In the genomic region with DNA sequence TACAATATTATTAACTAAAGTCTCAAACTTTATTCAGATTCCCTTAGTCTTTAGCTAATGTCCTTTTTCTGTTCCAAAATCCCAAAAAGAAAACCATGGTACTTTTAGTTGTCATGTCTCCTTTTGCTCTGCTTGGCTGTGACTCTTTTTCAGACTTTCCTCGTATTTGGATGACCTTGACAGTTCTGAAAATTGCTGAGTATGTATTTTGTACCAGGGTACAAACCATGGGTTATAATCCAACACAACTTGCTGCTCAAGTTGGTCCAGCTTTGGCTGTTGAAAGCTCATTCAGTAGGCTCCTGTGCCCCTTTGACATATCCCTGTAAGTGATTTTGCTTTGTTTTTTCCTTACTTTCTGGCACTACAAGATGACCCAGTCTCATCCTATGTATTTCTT, we compare ENCODE assay signal across 29 cellular contexts. TPM values are rescaled to one million over a fixed set of nuclear protein-coding genes. Genes with fewer than 3 reads are reported as not detected.
DNase-seq lines count a peak whose midpoint lies in the region; ATAC-seq, FAIRE-seq and TF ChIP-seq lines count a peak whose summit lies in the region.
"Had no signal": no experiment of that assay in that cellular context is flagged by ENCODE, and none has a peak within 500 bp of the region (broad histone marks: within the 10 kb centered on the region; RNA-seq: fewer than 3 reads in every experiment).

No MANE protein-coding gene starts in this region.

- FAIRE-seq in A549 (lab: Jason Lieb, UNC), result no peak
- FAIRE-seq in K562 (lab: Jason Lieb, UNC), result no peak
- no peak for FAIRE-seq in endothelial cell of umbilical vein (lab: Jason Lieb, UNC)
- FAIRE-seq: GM12878, GM12892, GM18507 had no signal

- DNase-seq in A549 (ENCODE audit: low read depth in 1 of 2, low spot score in 1 of 2), result no peak
- DNase-seq in K562 (ENCODE audit: extremely low read depth in 1 of 4, low spot score in 3 of 4), result no peak
- DNase-seq in endothelial cell of umbilical vein (ENCODE audit: low read depth, low spot score), result no peak
- no peak for DNase-seq in left lobe of liver (ENCODE audit: low spot score)
- no peak for DNase-seq in chondrocyte (ENCODE audit: low spot score)
- no peak for DNase-seq in activated CD4-positive, alpha-beta T cell treated with anti-CD3 and anti-CD28 coated beads, Interleukin-2, amount 10 ng/mL, durations not matched to agents 7 days and 5 days
- DNase-seq in NOMO-1 (lab: John Stamatoyannopoulos, UW; ENCODE audit: unreplicated experiment in 2 of 2), result no peak
- DNase-seq: ACHN; BE2C; C1 segment of cervical spinal cord; CD4-positive, alpha-beta memory T cell; CD4-positive, CD25-positive, alpha-beta regulatory T cell; CD8-positive, alpha-beta memory T cell; COR-L47; DMS 273 treated with DMSO at 0.1 percent for 48 hours; DMS153; DMS53; DMS79; DND-41; EL; GDM1 had no signal

- dilution Hi-C loops in endothelial cell of umbilical vein (cut with MboI; ENCODE audit: extremely low pct_ligation_motif_present, low sequenced_read_pairs), result no loop called here

- no peaks in the 10 kb centered on the region for H3K4me1 Mint-ChIP-seq in chondrocyte (ENCODE audit: low read depth)
- no peaks in the 10 kb centered on the region for H3K4me1 Mint-ChIP-seq in activated CD4-positive, alpha-beta T cell treated with anti-CD3 and anti-CD28 coated beads, Interleukin-2, amount 10 ng/mL, durations not matched to agents 7 days and 5 days
- H3K4me1 Mint-ChIP-seq: CD4-positive, alpha-beta memory T cell; CD4-positive, CD25-positive, alpha-beta regulatory T cell; CD8-positive, alpha-beta memory T cell had no signal

- BruUV-seq in K562 (replicated peaks; lab: Mats Ljungman, UMichigan) (no TSS peak), endothelial cell of umbilical vein (replicated peaks; lab: Mats Ljungman, UMichigan) (TSS peak; percentile 5)

- H4K20me1 ChIP-seq in K562 (replicated peaks; ENCODE audit: control insufficient read depth, insufficient read depth, low read length), result no peaks in the 10 kb centered on the region
- no peaks in the 10 kb centered on the region for H4K20me1 ChIP-seq in endothelial cell of umbilical vein (replicated peaks; ENCODE audit: control insufficient read depth, extremely low read depth, insufficient read depth, low read length)
- H4K20me1 ChIP-seq: BLaER1 had no signal

- no peak overlapping the region for H3K4me3 Mint-ChIP-seq in chondrocyte (ENCODE audit: unreplicated experiment)
- H3K4me3 Mint-ChIP-seq in activated CD4-positive, alpha-beta T cell treated with anti-CD3 and anti-CD28 coated beads, Interleukin-2, amount 10 ng/mL, durations not matched to agents 7 days and 5 days, result no peak overlapping the region
- H3K4me3 Mint-ChIP-seq: CD14-positive monocyte; CD4-positive, alpha-beta memory T cell; CD4-positive, CD25-positive, alpha-beta regulatory T cell; CD8-positive, alpha-beta memory T cell had no signal

- TF ChIP-seq EP300 in A549 (IDR thresholded peaks at IDR 0.05), result no peak
- TF ChIP-seq EP300 in K562 (IDR thresholded peaks at IDR 0.05; ENCODE audit: low read length), result no peak
- TF ChIP-seq EP300 in gastroesophageal sphincter (IDR thresholded peaks at IDR 0.05), result no peak

- no peak overlapping the region for H3K27ac ChIP-seq in A549
- H3K27ac ChIP-seq in K562 (ENCODE audit: extremely low read depth, low read depth, low read length), result no peak overlapping the region
- no peak overlapping the region for H3K27ac ChIP-seq in endothelial cell of umbilical vein (ENCODE audit: insufficient read depth, low read depth, low read length)
- H3K27ac ChIP-seq in gastroesophageal sphincter, result no peak overlapping the region
- H3K27ac ChIP-seq: 22Rv1, BLaER1 had no signal

- intact Hi-C loops in K562 (cut with micrococcal nuclease), result no loop called here
- intact Hi-C loops in endothelial cell of umbilical vein (cut with micrococcal nuclease), result no loop called here

- H3K9me3 ChIP-seq in A549, result 0 out of 3 replicates have a peak, but pooled peaks cover 3% of the 10 kb centered on the region
- H3K9me3 ChIP-seq in K562 (replicated peaks; ENCODE audit: control insufficient read depth, insufficient read depth, low read depth, low read length), result no peaks in the 10 kb centered on the region
- no peaks in the 10 kb centered on the region for H3K9me3 ChIP-seq in endothelial cell of umbilical vein (replicated peaks; ENCODE audit: control insufficient read depth, insufficient read depth, low read length)
- H3K9me3 ChIP-seq in gastroesophageal sphincter, result no peaks in the 10 kb centered on the region
- H3K9me3 ChIP-seq: BE2C, BLaER1 had no signal

- no peak overlapping the region for H2AFZ ChIP-seq in K562 (ENCODE audit: low read depth, low read length)
- H2AFZ ChIP-seq in endothelial cell of umbilical vein (ENCODE audit: low read depth, low read length), result no peak overlapping the region

- TF ChIP-seq CTCF in A549 (IDR thresholded peaks at IDR 0.05) (no peak), K562 (IDR thresholded peaks at IDR 0.05 in 2 of 3, conservative IDR thresholded peaks at IDR 0.05 in 1 of 3; ENCODE audit: insufficient read depth in 2 of 3, low read depth in 1 of 3, low read length in 3 of 3) (no peak), endothelial cell of umbilical vein (IDR thresholded peaks at IDR 0.05; ENCODE audit: extremely low read depth in 1 of 2, insufficient read depth in 1 of 2, low read depth in 1 of 2, low read length in 2 of 2) (no peak), chondrocyte (IDR thresholded peaks at IDR 0.05) (no peak), gastroesophageal sphincter (IDR thresholded peaks at IDR 0.05) (no peak)

- POLR2A ChIA-PET in A549 (lab: Yijun Ruan, JAX), result no interaction called here
- POLR2A ChIA-PET in K562 (lab: Yijun Ruan, JAX), result interaction anchor here (1.4 kb wide), 1 partner anchor 13 kb away, joined by 3 read pairs; no protein-coding TSS in a partner anchor
- POLR2A ChIA-PET in endothelial cell of umbilical vein (lab: Charles Lee), result no interaction called here
- POLR2A ChIA-PET in activated CD4-positive, alpha-beta T cell treated with anti-CD3 and anti-CD28 coated beads, Interleukin-2, amount 10 ng/mL, durations not matched to agents 7 days and 5 days (lab: Charles Lee), result no interaction called here

- no peaks in the 10 kb centered on the region for H3K27me3 Mint-ChIP-seq in chondrocyte (ENCODE audit: low read depth)
- peaks cover 48% of the 10 kb centered on the region for H3K27me3 Mint-ChIP-seq in activated CD4-positive, alpha-beta T cell treated with anti-CD3 and anti-CD28 coated beads, Interleukin-2, amount 10 ng/mL, durations not matched to agents 7 days and 5 days

- no peak overlapping the region for H3K4me2 ChIP-seq in A549
- no peak overlapping the region for H3K4me2 ChIP-seq in K562 (ENCODE audit: insufficient read depth, low read length)
- H3K4me2 ChIP-seq in endothelial cell of umbilical vein (ENCODE audit: insufficient read depth, low read length), result no peak overlapping the region
- H3K4me2 ChIP-seq: BLaER1 had no signal

- CTCF ChIA-PET in A549 (lab: Yijun Ruan, JAX), result interaction anchor here (1.3 kb wide), 1 partner anchor 9 kb away, joined by 4 read pairs; no protein-coding TSS in a partner anchor
- CTCF ChIA-PET in K562 (lab: Yijun Ruan, JAX; ENCODE audit: low intra/inter-chr PET ratio), result no interaction called here
- CTCF ChIA-PET in endothelial cell of umbilical vein (lab: Charles Lee), result no interaction called here
- CTCF ChIA-PET in activated CD4-positive, alpha-beta T cell treated with anti-CD3 and anti-CD28 coated beads, Interleukin-2, amount 10 ng/mL, durations not matched to agents 7 days and 5 days (lab: Charles Lee), result no interaction called here

- TF ChIP-seq POLR2A in A549 (IDR thresholded peaks at IDR 0.05; ENCODE audit: low read length) (no peak), K562 (conservative IDR thresholded peaks at IDR 0.05) (no peak), endothelial cell of umbilical vein (IDR thresholded peaks at IDR 0.05; ENCODE audit: low read depth, low read length) (no peak), gastroesophageal sphincter (IDR thresholded peaks at IDR 0.05) (no peak)

- TF ChIP-seq RAD21 in A549 (conservative IDR thresholded peaks at IDR 0.05 in 1 of 2, IDR thresholded peaks at IDR 0.05 in 1 of 2) (no peak), K562 (CRISPR knock-in tag; conservative IDR thresholded peaks at IDR 0.05 in 1 of 2, IDR thresholded peaks at IDR 0.05 in 1 of 2) (no peak)

- WGBS in A549 (ENCODE audit: missing lambda C conversion rate), result 8% methylated on average over 1 of the region's 1 CpG
- 4% methylated on average over 1 of the region's 1 CpG for whole genome bisulfite sequencing in K562 (ENCODE audit: insufficient coverage, low coverage, missing lambda C conversion rate)
- WGBS in gastroesophageal sphincter (ENCODE audit: low coverage in 1 of 2), 2 donors, result 58 to 62% methylated on average over 1 of the region's 1 CpG

- no peaks in the 10 kb centered on the region for H3K79me2 ChIP-seq in K562 (ENCODE audit: control insufficient read depth, insufficient read depth, low read length)
- H3K79me2 ChIP-seq in endothelial cell of umbilical vein (ENCODE audit: control insufficient read depth, insufficient read depth, low read length), result no peaks in the 10 kb centered on the region

- no peak overlapping the region for H3K27ac Mint-ChIP-seq in chondrocyte (ENCODE audit: unreplicated experiment)
- no peak overlapping the region for H3K27ac Mint-ChIP-seq in activated CD4-positive, alpha-beta T cell treated with anti-CD3 and anti-CD28 coated beads, Interleukin-2, amount 10 ng/mL, durations not matched to agents 7 days and 5 days
- H3K27ac Mint-ChIP-seq: CD4-positive, alpha-beta memory T cell; CD4-positive, CD25-positive, alpha-beta regulatory T cell; CD8-positive, alpha-beta memory T cell had no signal

- H3K9me1 ChIP-seq in K562 (ENCODE audit: control insufficient read depth, insufficient read depth, low read length) (no peaks in the 10 kb centered on the region), endothelial cell of umbilical vein (replicated peaks; ENCODE audit: control insufficient read depth, extremely low read depth, insufficient read depth, low read length) (no peaks in the 10 kb centered on the region)

- H3K36me3 Mint-ChIP-seq in chondrocyte (ENCODE audit: low read depth), result peaks cover 2% of the 10 kb centered on the region
- no peaks in the 10 kb centered on the region for H3K36me3 Mint-ChIP-seq in activated CD4-positive, alpha-beta T cell treated with anti-CD3 and anti-CD28 coated beads, Interleukin-2, amount 10 ng/mL, durations not matched to agents 7 days and 5 days (ENCODE audit: low read depth)
- H3K36me3 Mint-ChIP-seq: CD14-positive monocyte; CD4-positive, alpha-beta memory T cell; CD4-positive, CD25-positive, alpha-beta regulatory T cell; CD8-positive, alpha-beta memory T cell had no signal

- no peak overlapping the region for H3K4me3 ChIP-seq in A549
- H3K4me3 ChIP-seq in K562, result no peak overlapping the region
- H3K4me3 ChIP-seq in endothelial cell of umbilical vein (replicated peaks in 1 of 3; ENCODE audit: insufficient read depth in 1 of 3, low read depth in 1 of 3, low read length in 3 of 3), result no peak overlapping the region
- no peak overlapping the region for H3K4me3 ChIP-seq in gastroesophageal sphincter
- H3K4me3 ChIP-seq: BLaER1, GM12878 had no signal

- no peak for ATAC-seq in A549
- no peak for ATAC-seq in K562
- ATAC-seq in left lobe of liver, result peak; percentile 59
- no peak for ATAC-seq in gastroesophageal sphincter
- ATAC-seq: GM12878 had no signal

- H3K36me3 ChIP-seq in K562 (ENCODE audit: control insufficient read depth, insufficient read depth, low read length), result no peaks in the 10 kb centered on the region
- peaks cover 6 to 10% of the 10 kb centered on the region in 2 experiments for H3K36me3 ChIP-seq in endothelial cell of umbilical vein (ENCODE audit: control insufficient read depth in 2 of 2, extremely low read depth in 1 of 2, insufficient read depth in 2 of 2, low read length in 2 of 2)
- peaks cover 0 to 11% of the 10 kb centered on the region in 2 donors for H3K36me3 ChIP-seq in gastroesophageal sphincter
- H3K36me3 ChIP-seq: BE2C, BLaER1 had no signal

- in situ Hi-C loops in K562 (cut with MboI), result no loop called here

- H3K9ac ChIP-seq in K562 (ENCODE audit: insufficient read depth in 1 of 2, low read depth in 2 of 2, low read length in 2 of 2) (no peak overlapping the region), endothelial cell of umbilical vein (replicated peaks; ENCODE audit: extremely low read depth, insufficient read depth, low read length) (no peak overlapping the region)
- H3K9ac ChIP-seq: BLaER1 had no signal

- H3K27me3 ChIP-seq in K562 (ENCODE audit: control insufficient read depth in 2 of 2, insufficient read depth in 2 of 2, low read length in 2 of 2), result no peaks in the 10 kb centered on the region; a peak in 1 of 5 replicates
- no peaks in the 10 kb centered on the region for H3K27me3 ChIP-seq in endothelial cell of umbilical vein (ENCODE audit: control insufficient read depth in 2 of 2, insufficient read depth in 2 of 2, low read length in 2 of 2)
- H3K27me3 ChIP-seq in gastroesophageal sphincter, result no peaks in the 10 kb centered on the region
- H3K27me3 ChIP-seq: BE2C, BLaER1 had no signal

- peaks cover 6% of the 10 kb centered on the region for H3K9me3 Mint-ChIP-seq in chondrocyte (ENCODE audit: low read depth)
- no peaks in the 10 kb centered on the region for H3K9me3 Mint-ChIP-seq in activated CD4-positive, alpha-beta T cell treated with anti-CD3 and anti-CD28 coated beads, Interleukin-2, amount 10 ng/mL, durations not matched to agents 7 days and 5 days
- H3K9me3 Mint-ChIP-seq: CD4-positive, alpha-beta memory T cell; CD8-positive, alpha-beta memory T cell had no signal

- H3K4me1 ChIP-seq in A549, result no peaks in the 10 kb centered on the region
- H3K4me1 ChIP-seq in K562 (replicated peaks in 1 of 2; ENCODE audit: control insufficient read depth in 2 of 2, insufficient read depth in 2 of 2, low read length in 2 of 2), result no peaks in the 10 kb centered on the region
- H3K4me1 ChIP-seq in endothelial cell of umbilical vein (ENCODE audit: control insufficient read depth, extremely low read depth, insufficient read depth, low read length), result peaks cover 11% of the 10 kb centered on the region
- H3K4me1 ChIP-seq in gastroesophageal sphincter, result no peaks in the 10 kb centered on the region
- H3K4me1 ChIP-seq: BE2C, BLaER1 had no signal

RNA-seq across cellular contexts. Expression of a gene that starts 51.7 kb away (rescaled TPM):
- 0.92 and 1.2 TPM in 2 replicates for polyA plus RNA-seq in A549 (2011; rRNA removed)
- polyA plus RNA-seq in A549 (2012; cell fraction: cytosol; rRNA removed), result 0.14 and 0.22 TPM in 2 replicates
- 0.23 and 0.24 TPM in 2 replicates for polyA plus RNA-seq in A549 (2012; cell fraction: nucleus; rRNA removed)
- 2.6 to 3.1 TPM (median 3.1 TPM) in 3 replicates for polyA plus RNA-seq in A549 (2017; fragmentation: RNase III; extraction: RNeasy Plus Mini Kit Qiagen cat#74134 plus additional on column Dnase treatment)
- 0.41 and 0.92 TPM in 2 replicates for polyA minus RNA-seq in A549 (2011; rRNA and poly(A)+ RNA removed)
- 1.6 and 2.4 TPM in 2 replicates for total RNA-seq in K562 (2011; cell fraction: chromatin; rRNA removed; ENCODE audit: low replicate concordance)
- 0.67 and 1.2 TPM in 2 replicates for total RNA-seq in K562 (2011; cell fraction: nucleolus; rRNA removed)
- 1.6 and 4.3 TPM in 2 replicates for total RNA-seq in K562 (2011; cell fraction: nucleoplasm; rRNA removed)
- 5.4 and 5.7 TPM in 2 replicates for total RNA-seq in K562 (2014; rRNA removed)
- 8.4 and 8.6 TPM in 2 replicates for total RNA-seq in K562 (2014; rRNA removed; fragmentation: Illumina TruSeq; extraction: Trizol)
- 12.1 and 13.5 TPM in 2 replicates for total RNA-seq in K562 (2015; rRNA removed; fragmentation: Illumina TruSeq; extraction: Trizol)
- total RNA-seq in K562 (2021), result 3.5 and 4.0 TPM in 2 replicates
- 0.19 and 3.3 TPM in 2 replicates for polyA plus RNA-seq in K562 (2011; rRNA removed)
- 0.06 and 0.76 TPM in 2 replicates for polyA plus RNA-seq in K562 (2011; cell fraction: cytosol; rRNA removed)
- 0.20 and 2.5 TPM in 2 replicates for polyA plus RNA-seq in K562 (2011; cell fraction: nucleus; rRNA removed)
- 3.8 and 4.5 TPM in 2 replicates for polyA plus RNA-seq in K562 (2012)
- polyA plus RNA-seq in K562 (2014; fragmentation: Illumina TruSeq; extraction: Trizol), result 7.9 and 12.2 TPM in 2 replicates
- 1 to 10 TPM; 2.7 to 6.5 TPM for polyA plus RNA-seq in K562 (2014; fragmentation: Nextera tagmentation; extraction: Ambion mirVana)
- 4.5 and 4.9 TPM in 2 replicates for polyA plus RNA-seq in K562 (2014; rRNA removed)
- polyA minus RNA-seq in K562 (2011; rRNA and poly(A)+ RNA removed), result 0.24 and 3.3 TPM in 2 replicates
- polyA minus RNA-seq in K562 (2011; cell fraction: cytosol; rRNA and poly(A)+ RNA removed), result 2.2 TPM in 1 of 2 replicates, not detected in the other
- 0.56 and 1.8 TPM in 2 replicates for polyA minus RNA-seq in K562 (2011; cell fraction: nucleus; rRNA and poly(A)+ RNA removed)
- total RNA-seq in endothelial cell of umbilical vein, result 137 and 140 TPM in 2 replicates
- polyA plus RNA-seq in endothelial cell of umbilical vein, result 40.2 and 52.6 TPM in 2 replicates
- polyA plus RNA-seq in endothelial cell of umbilical vein (2011; cell fraction: cytosol; rRNA removed), result 77.1 and 91.5 TPM in 2 replicates
- 207 and 208 TPM in 2 replicates for polyA plus RNA-seq in endothelial cell of umbilical vein (2011; cell fraction: nucleus; rRNA removed)
- polyA plus RNA-seq in endothelial cell of umbilical vein (2012), result 134 and 174 TPM in 2 replicates
- 100 and 108 TPM in 2 replicates for polyA minus RNA-seq in endothelial cell of umbilical vein
- polyA minus RNA-seq in endothelial cell of umbilical vein (2011; cell fraction: cytosol; rRNA and poly(A)+ RNA removed), result 1.3 TPM
- polyA minus RNA-seq in endothelial cell of umbilical vein (2011; cell fraction: nucleus; rRNA and poly(A)+ RNA removed), result 278 and 328 TPM in 2 replicates
- total RNA-seq in left lobe of liver, result 17.1 TPM
- total RNA-seq in chondrocyte, result 6.2 to 16.5 TPM (median 6.9 TPM) in 3 replicates
- total RNA-seq in activated CD4-positive, alpha-beta T cell treated with anti-CD3 and anti-CD28 coated beads, Interleukin-2, amount 10 ng/mL, durations not matched to agents 7 days and 5 days, result not detected
- 10 to 100 TPM; 11.7 to 46.7 (median 23.8) TPM for total RNA-seq in gastroesophageal sphincter
- total RNA-seq: A673; CD4-positive, alpha-beta memory T cell; CD4-positive, CD25-positive, alpha-beta regulatory T cell; CD8-positive, alpha-beta memory T cell had no signal
- polyA plus RNA-seq: CD14-positive monocyte; CD4-positive, alpha-beta memory T cell; CD4-positive, CD25-positive, alpha-beta regulatory T cell; CD8-positive, alpha-beta memory T cell had no signal
